ENCODE assay signal across 1 cellular context in genomic region chr5:51099173-51099853, GRCh38.
TF ChIP-seq lines count a peak whose summit lies in the region.

No MANE protein-coding gene starts in this region.

TF ChIP-seq in K562, 482 proteins besides CTCF, POLR2A, EP300 and RAD21 (continued from another document):
- TF ChIP-seq MBD1 (CRISPR knock-in tag; IDR thresholded peaks at IDR 0.05) (no peak), ZNF766 (CRISPR knock-in tag; conservative IDR thresholded peaks at IDR 0.05) (peak; percentile 96), CC2D1A (IDR thresholded peaks at IDR 0.05) (no peak), HINFP (tag; conservative IDR thresholded peaks at IDR 0.05; ENCODE audit: low read depth) (peak; percentile 72), ZNF263 (CRISPR knock-in tag; IDR thresholded peaks at IDR 0.05; ENCODE audit: borderline replicate concordance) (no peak), ZHX1 (conservative IDR thresholded peaks at IDR 0.05; ENCODE audit: low read length) (no peak), ILK (tag; IDR thresholded peaks at IDR 0.05; ENCODE audit: borderline replicate concordance, low read depth) (0 out of 2 replicates have a peak, but pooled peaks have one; percentile 64), ZNF583 (CRISPR knock-in tag; IDR thresholded peaks at IDR 0.05) (peak; percentile 87; the same call in 1 of the 2 replicates), KAT2B (IDR thresholded peaks at IDR 0.05; ENCODE audit: low read depth, low read length) (no peak), JUNB (CRISPR knock-in tag; conservative IDR thresholded peaks at IDR 0.05) (no peak), PCBP2 (IDR thresholded peaks at IDR 0.05; ENCODE audit: low read depth, low read length, poor library complexity, severe bottlenecking) (no peak), ZNF668 (CRISPR knock-in tag; IDR thresholded peaks at IDR 0.05) (peak; percentile 92), MAFK (IDR thresholded peaks at IDR 0.05; ENCODE audit: low read length) (no peak), ZNF444 (CRISPR knock-in tag; IDR thresholded peaks at IDR 0.05) (no peak), ZNF24 (IDR thresholded peaks at IDR 0.05) (no peak), NCOA6 (IDR thresholded peaks at IDR 0.05) (no peak), PYGO2 (tag; IDR thresholded peaks at IDR 0.05) (peak; percentile 63; the same call in 1 of the 2 replicates), ZNF277 (CRISPR knock-in tag; IDR thresholded peaks at IDR 0.05; ENCODE audit: borderline replicate concordance) (no peak), E2F6 (IDR thresholded peaks at IDR 0.05; ENCODE audit: borderline replicate concordance in 1 of 2, extremely low read depth in 1 of 2, insufficient read depth in 1 of 2, insufficient read length in 1 of 2, low read depth in 1 of 2, low read length in 1 of 2, poor library complexity in 1 of 2, severe bottlenecking in 1 of 2) (no peak), SRSF1 (IDR thresholded peaks at IDR 0.05; ENCODE audit: low read depth, low read length) (no peak), ZFP36 (IDR thresholded peaks at IDR 0.05; ENCODE audit: low read depth, low read length, partially characterized antibody) (no peak), GTF2B (IDR thresholded peaks at IDR 0.05; ENCODE audit: extremely low read depth, insufficient read length) (no peak), DMBX1 (CRISPR knock-in tag; IDR thresholded peaks at IDR 0.05; ENCODE audit: borderline replicate concordance) (peak; percentile 95), SRF (CRISPR knock-in tag; IDR thresholded peaks at IDR 0.05) (peak in 1 of 2 experiments; percentile 92; a peak in 2 of 4 replicates), ZBTB12 (CRISPR knock-in tag; IDR thresholded peaks at IDR 0.05) (peak; percentile 53; the same call in 1 of the 2 replicates), SMC3 (conservative IDR thresholded peaks at IDR 0.05; ENCODE audit: insufficient read depth, low read depth, low read length) (no peak), RBFOX2 (IDR thresholded peaks at IDR 0.05; ENCODE audit: low read depth, low read length) (no peak), CEBPG (CRISPR knock-in tag; IDR thresholded peaks at IDR 0.05) (no peak), CEBPG (tag; conservative IDR thresholded peaks at IDR 0.05 in 1 of 2, IDR thresholded peaks at IDR 0.05 in 1 of 2) (no peak)
